Comparison of ENCODE assay signal across 8 cellular contexts in genomic region chr15:33700695-33701303, GRCh38.
A peak's percentile ranks its signal among the peaks of the same experiment; 100 is the strongest.
DNase-seq lines count a peak whose midpoint lies in the region; ATAC-seq and TF ChIP-seq lines count a peak whose summit lies in the region.

No MANE protein-coding gene starts in this region.

- 24 to 26% methylated on average over 19 of the region's 19 CpGs for WGBS in upper lobe of left lung, 2 donors

- CTCF ChIA-PET in activated naive CD4-positive, alpha-beta T cell treated with anti-CD3 and anti-CD28 coated beads for 36 hours (lab: Charles Lee) = interaction anchor here (0.5 to 2.9 kb wide), 21 partner anchors 9 to 1038 kb away, joined by 3 to 28 read pairs (median 5); no protein-coding TSS in a partner anchor

- H3K4me3 ChIP-seq in upper lobe of left lung = no peak overlapping the region

- no peaks in the 10 kb centered on the region for H3K9me3 ChIP-seq in upper lobe of left lung

- in situ Hi-C loops in SK-MEL-5 (cut with HindIII; ENCODE audit: low pct_unique_long_range_greater_than_20kb, low sequenced_read_pairs) = no loop called here

- no peaks in the 10 kb centered on the region for H3K9me3 Mint-ChIP-seq in activated naive CD4-positive, alpha-beta T cell treated with anti-CD3 and anti-CD28 coated beads for 36 hours

- peak; percentile 98 for TF ChIP-seq CTCF in AG09319 (IDR thresholded peaks at IDR 0.05; ENCODE audit: low read depth, low read length)
- TF ChIP-seq CTCF in upper lobe of left lung (IDR thresholded peaks at IDR 0.05) = peak; percentile 67 to 90 (median 80)

- no peaks in the 10 kb centered on the region for H3K36me3 Mint-ChIP-seq in activated naive CD4-positive, alpha-beta T cell treated with anti-CD3 and anti-CD28 coated beads for 36 hours (ENCODE audit: low read depth)

- DNase-seq in AG09319 (ENCODE audit: extremely low read depth, low read depth) (peak; percentile 47), SK-MEL-5 (ENCODE audit: low read depth, low spot score) (peak; percentile 88), glomerular visceral epithelial cell (ENCODE audit: extremely low spot score) (peak; percentile 75), pons (ENCODE audit: low spot score) (peak; percentile 84), upper lobe of left lung (peak in 1 of 2 donors; percentile 53)
- DNase-seq in activated naive CD4-positive, alpha-beta T cell treated with anti-CD3 and anti-CD28 coated beads for 36 hours = peak; percentile 76

- H3K27me3 ChIP-seq in upper lobe of left lung = no peaks in the 10 kb centered on the region

- no peak overlapping the region for H3K4me3 Mint-ChIP-seq in activated naive CD4-positive, alpha-beta T cell treated with anti-CD3 and anti-CD28 coated beads for 36 hours

- peaks cover 10% of the 10 kb centered on the region for H3K27me3 Mint-ChIP-seq in activated naive CD4-positive, alpha-beta T cell treated with anti-CD3 and anti-CD28 coated beads for 36 hours (ENCODE audit: low read depth)

- no peak for TF ChIP-seq POLR2A in upper lobe of left lung (IDR thresholded peaks at IDR 0.05)

- H3K4me1 Mint-ChIP-seq in activated naive CD4-positive, alpha-beta T cell treated with anti-CD3 and anti-CD28 coated beads for 36 hours (ENCODE audit: low read depth) = no peaks in the 10 kb centered on the region

- no peak overlapping the region for H3K27ac ChIP-seq in upper lobe of left lung

- peaks cover 0 to 6% (median 0%) of the 10 kb centered on the region in 4 donors for H3K4me1 ChIP-seq in upper lobe of left lung

- H3K27ac Mint-ChIP-seq in activated naive CD4-positive, alpha-beta T cell treated with anti-CD3 and anti-CD28 coated beads for 36 hours = no peak overlapping the region

- H3K36me3 ChIP-seq in upper lobe of left lung = no peaks in the 10 kb centered on the region

- ATAC-seq in GM18858 (IDR thresholded peaks at IDR 0.05; ENCODE audit: unreplicated experiment) = peak; percentile 58
- ATAC-seq in upper lobe of left lung (ENCODE audit: low FRiP score in 2 of 2) = peak; percentile 80 to 91

- intact Hi-C loops in activated naive CD4-positive, alpha-beta T cell treated with anti-CD3 and anti-CD28 coated beads for 36 hours (cut with micrococcal nuclease) = loop anchor here (1.0 to 2.0 kb wide), 3 partner anchors 408 to 614 kb away; no protein-coding TSS in a partner anchor

- TF ChIP-seq EP300 in Ishikawa (IDR thresholded peaks at IDR 0.05; ENCODE audit: borderline replicate concordance) (no peak), upper lobe of left lung (IDR thresholded peaks at IDR 0.05) (no peak)

- TF ChIP-seq RAD21 in Ishikawa (IDR thresholded peaks at IDR 0.05; ENCODE audit: low read depth) = peak; percentile 83

TF ChIP-seq in Ishikawa, 13 proteins besides CTCF, POLR2A, EP300 and RAD21:
- TF ChIP-seq NFIC (IDR thresholded peaks at IDR 0.05) = no peak
- TF ChIP-seq EGR1 (IDR thresholded peaks at IDR 0.05) = no peak
- TF ChIP-seq MAX (IDR thresholded peaks at IDR 0.05) = no peak
- no peak for TF ChIP-seq REST (IDR thresholded peaks at IDR 0.05; ENCODE audit: low read depth)
- TF ChIP-seq CREB1 (IDR thresholded peaks at IDR 0.05; ENCODE audit: low read depth) = no peak
- no peak for TF ChIP-seq ZBTB7A (IDR thresholded peaks at IDR 0.05; ENCODE audit: low read depth)
- TF ChIP-seq TEAD4 (IDR thresholded peaks at IDR 0.05) = no peak
- TF ChIP-seq YY1 (IDR thresholded peaks at IDR 0.05; ENCODE audit: low read depth) = no peak
- no peak for TF ChIP-seq USF1 (IDR thresholded peaks at IDR 0.05)
